Comparison of ENCODE assay signal across 1 cellular context in the genomic region with DNA sequence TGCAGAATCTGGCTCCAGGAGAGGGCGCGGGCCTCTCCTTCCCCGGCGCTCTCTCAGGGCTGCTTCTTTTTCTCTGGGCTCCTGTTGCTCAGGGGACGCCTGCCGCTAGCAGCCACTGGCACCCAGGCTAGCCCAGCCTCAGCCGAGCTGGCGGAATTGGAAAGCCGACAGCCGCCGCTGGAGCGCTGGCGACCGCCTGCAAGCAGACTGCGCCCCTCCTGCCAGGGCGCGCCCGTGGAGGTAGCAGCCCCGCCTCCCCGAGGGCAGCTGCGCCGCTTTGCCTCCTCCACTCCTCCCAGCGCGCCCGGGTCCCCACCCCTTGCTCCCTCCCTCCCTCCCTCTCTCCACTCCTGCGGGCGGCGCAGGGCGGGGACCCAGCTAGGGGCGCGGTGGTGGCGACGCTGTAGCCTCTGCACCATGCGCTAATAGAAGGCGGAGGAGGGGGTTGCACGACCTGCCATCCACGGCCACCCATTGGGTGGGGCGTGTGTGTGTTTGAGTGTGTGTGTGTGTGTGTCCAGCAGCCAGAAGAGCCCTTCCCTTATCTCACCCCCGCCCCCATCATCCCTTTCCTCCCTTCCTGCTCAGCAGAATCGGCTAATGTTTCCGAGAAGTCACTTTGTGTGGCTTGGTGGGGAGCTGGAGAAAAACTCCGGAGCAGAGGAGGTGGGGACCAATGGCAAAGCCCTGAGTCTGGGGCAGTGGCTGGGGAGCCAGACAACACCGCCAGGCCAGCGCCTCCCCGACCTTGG.
A peak's percentile ranks its signal among the peaks of the same experiment; 100 is the strongest.
TF ChIP-seq lines count a peak whose summit lies in the region.

Gene SCN9A (minus strand): TSS at position 209 of the 752 bp plus-strand sequence. CDS start 64,188 bp downstream, outside the sequence.

TF ChIP-seq in K562, 482 proteins besides CTCF, POLR2A, EP300 and RAD21 (continued from another document and continues in another):
- TF ChIP-seq FOSL1 (tag; conservative IDR thresholded peaks at IDR 0.05) = peak; percentile 64; the same call in 1 of the 2 replicates
- peak; percentile 99 for TF ChIP-seq NBN (IDR thresholded peaks at IDR 0.05; ENCODE audit: low read depth)
- TF ChIP-seq CHD2 (IDR thresholded peaks at IDR 0.05; ENCODE audit: low read depth, low read length) = peak; percentile 19; the same call in 1 of the 2 replicates
- TF ChIP-seq RBFOX2 (IDR thresholded peaks at IDR 0.05; ENCODE audit: low read depth, low read length) = peak; percentile 81
- 0 out of 2 replicates have a peak, but pooled peaks have one; percentile 18 for TF ChIP-seq GTF2F1 (IDR thresholded peaks at IDR 0.05; ENCODE audit: low read depth, low read length)
- TF ChIP-seq ZNF445 (CRISPR knock-in tag; IDR thresholded peaks at IDR 0.05; ENCODE audit: low read depth) = no peak
- TF ChIP-seq ZKSCAN1 (IDR thresholded peaks at IDR 0.05; ENCODE audit: low read depth, low read length) = peak; percentile 70; the same call in 1 of the 2 replicates
- TF ChIP-seq TBL1XR1 (IDR thresholded peaks at IDR 0.05; ENCODE audit: low read length in 2 of 2) = peak; percentile 76 to 83
- peak; percentile 86; the same call in 1 of the 2 replicates for TF ChIP-seq MTA3 (IDR thresholded peaks at IDR 0.05; ENCODE audit: borderline replicate concordance)
- TF ChIP-seq SREBF1 (IDR thresholded peaks at IDR 0.05; ENCODE audit: borderline replicate concordance, low read depth, low read length) = no peak
- TF ChIP-seq NCOA6 (IDR thresholded peaks at IDR 0.05) = peak; percentile 80
- TF ChIP-seq ZNF282 (CRISPR knock-in tag; IDR thresholded peaks at IDR 0.05) = no peak
- peak; percentile 21; the same call in 1 of the 2 replicates for TF ChIP-seq SMC3 (conservative IDR thresholded peaks at IDR 0.05; ENCODE audit: insufficient read depth, low read depth, low read length)
- peak; percentile 94 for TF ChIP-seq CXXC5 (CRISPR knock-in tag; IDR thresholded peaks at IDR 0.05)
- TF ChIP-seq HDAC1 (IDR thresholded peaks at IDR 0.05) = peak in 1 of 2 experiments; percentile 97; a peak in 2 of 4 replicates
- TF ChIP-seq ZNF140 (CRISPR knock-in tag; IDR thresholded peaks at IDR 0.05) = no peak
- TF ChIP-seq TSC22D4 (tag; IDR thresholded peaks at IDR 0.05) = no peak
- TF ChIP-seq GATA2 (CRISPR knock-in tag; IDR thresholded peaks at IDR 0.05) = peak; percentile 81; the same call in 1 of the 2 replicates
- 0 out of 4 replicates have a peak, but pooled peaks of 1 of the 2 experiments have one; percentile 59 for TF ChIP-seq SRF (CRISPR knock-in tag; IDR thresholded peaks at IDR 0.05)
- peak in 1 of 2 experiments; percentile 93; a peak in 2 of 4 replicates for TF ChIP-seq KDM4B (IDR thresholded peaks at IDR 0.05; ENCODE audit: borderline replicate concordance in 2 of 2, low read depth in 1 of 2)
- TF ChIP-seq KLF6 (CRISPR knock-in tag; IDR thresholded peaks at IDR 0.05; ENCODE audit: borderline replicate concordance) = peak; percentile 72; the same call in 1 of the 2 replicates
- 0 out of 2 replicates have a peak, but pooled peaks have one; percentile 7 for TF ChIP-seq ELF2 (CRISPR knock-in tag; IDR thresholded peaks at IDR 0.05)
- TF ChIP-seq MEF2D (tag; conservative IDR thresholded peaks at IDR 0.05; ENCODE audit: low read depth) = 0 out of 2 replicates have a peak, but pooled peaks have one; percentile 44
- peak; percentile 99 for TF ChIP-seq CTBP1 (IDR thresholded peaks at IDR 0.05; ENCODE audit: borderline replicate concordance)
- TF ChIP-seq CUX1 (CRISPR knock-in tag; IDR thresholded peaks at IDR 0.05) = no peak
- TF ChIP-seq RHOXF2B (CRISPR knock-in tag; conservative IDR thresholded peaks at IDR 0.05) = no peak
- TF ChIP-seq, protein P1, sequence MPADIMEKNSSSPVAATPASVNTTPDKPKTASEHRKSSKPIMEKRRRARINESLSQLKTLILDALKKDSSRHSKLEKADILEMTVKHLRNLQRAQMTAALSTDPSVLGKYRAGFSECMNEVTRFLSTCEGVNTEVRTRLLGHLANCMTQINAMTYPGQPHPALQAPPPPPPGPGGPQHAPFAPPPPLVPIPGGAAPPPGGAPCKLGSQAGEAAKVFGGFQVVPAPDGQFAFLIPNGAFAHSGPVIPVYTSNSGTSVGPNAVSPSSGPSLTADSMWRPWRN (IDR thresholded peaks at IDR 0.05; ENCODE audit: low read depth) = peak; percentile 34; the same call in 1 of the 2 replicates
- no peak for TF ChIP-seq RFX7 (CRISPR knock-in tag; IDR thresholded peaks at IDR 0.05)
- TF ChIP-seq ZNF79 (CRISPR knock-in tag; IDR thresholded peaks at IDR 0.05; ENCODE audit: low read depth) = no peak
- peak; percentile 5 for TF ChIP-seq HCFC1 (IDR thresholded peaks at IDR 0.05; ENCODE audit: low read depth, low read length)
- TF ChIP-seq, protein P2, sequence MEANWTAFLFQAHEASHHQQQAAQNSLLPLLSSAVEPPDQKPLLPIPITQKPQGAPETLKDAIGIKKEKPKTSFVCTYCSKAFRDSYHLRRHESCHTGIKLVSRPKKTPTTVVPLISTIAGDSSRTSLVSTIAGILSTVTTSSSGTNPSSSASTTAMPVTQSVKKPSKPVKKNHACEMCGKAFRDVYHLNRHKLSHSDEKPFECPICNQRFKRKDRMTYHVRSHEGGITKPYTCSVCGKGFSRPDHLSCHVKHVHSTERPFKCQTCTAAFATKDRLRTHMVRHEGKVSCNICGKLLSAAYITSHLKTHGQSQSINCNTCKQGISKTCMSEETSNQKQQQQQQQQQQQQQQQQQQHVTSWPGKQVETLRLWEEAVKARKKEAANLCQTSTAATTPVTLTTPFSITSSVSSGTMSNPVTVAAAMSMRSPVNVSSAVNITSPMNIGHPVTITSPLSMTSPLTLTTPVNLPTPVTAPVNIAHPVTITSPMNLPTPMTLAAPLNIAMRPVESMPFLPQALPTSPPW (CRISPR knock-in tag; IDR thresholded peaks at IDR 0.05) = peak; percentile 100
- TF ChIP-seq SRSF1 (IDR thresholded peaks at IDR 0.05; ENCODE audit: low read depth, low read length) = no peak
- TF ChIP-seq, protein P3, sequence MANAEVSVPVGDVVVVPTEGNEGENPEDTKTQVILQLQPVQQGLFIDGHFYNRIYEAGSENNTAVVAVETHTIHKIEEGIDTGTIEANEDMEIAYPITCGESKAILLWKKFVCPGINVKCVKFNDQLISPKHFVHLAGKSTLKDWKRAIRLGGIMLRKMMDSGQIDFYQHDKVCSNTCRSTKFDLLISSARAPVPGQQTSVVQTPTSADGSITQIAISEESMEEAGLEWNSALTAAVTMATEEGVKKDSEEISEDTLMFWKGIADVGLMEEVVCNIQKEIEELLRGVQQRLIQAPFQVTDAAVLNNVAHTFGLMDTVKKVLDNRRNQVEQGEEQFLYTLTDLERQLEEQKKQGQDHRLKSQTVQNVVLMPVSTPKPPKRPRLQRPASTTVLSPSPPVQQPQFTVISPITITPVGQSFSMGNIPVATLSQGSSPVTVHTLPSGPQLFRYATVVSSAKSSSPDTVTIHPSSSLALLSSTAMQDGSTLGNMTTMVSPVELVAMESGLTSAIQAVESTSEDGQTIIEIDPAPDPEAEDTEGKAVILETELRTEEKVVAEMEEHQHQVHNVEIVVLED (CRISPR knock-in tag; IDR thresholded peaks at IDR 0.05) = peak; percentile 58
- TF ChIP-seq HDAC2 (IDR thresholded peaks at IDR 0.05) = peak; percentile 95
- TF ChIP-seq SMAD1 (IDR thresholded peaks at IDR 0.05; ENCODE audit: low read depth, low read length, partially characterized antibody) = peak; percentile 89
- no peak for TF ChIP-seq HOXB6 (CRISPR knock-in tag; IDR thresholded peaks at IDR 0.05; ENCODE audit: borderline replicate concordance)
- TF ChIP-seq ZBTB2 (IDR thresholded peaks at IDR 0.05) = peak; percentile 90
- peak; percentile 91 for TF ChIP-seq GATAD2A (IDR thresholded peaks at IDR 0.05)
- peak; percentile 43; the same call in 1 of the 2 replicates for TF ChIP-seq MAFF (IDR thresholded peaks at IDR 0.05; ENCODE audit: low read length)
- TF ChIP-seq CBX5 (IDR thresholded peaks at IDR 0.05; ENCODE audit: borderline replicate concordance, low read depth) = peak; percentile 37; the same call in 1 of the 2 replicates
- TF ChIP-seq ZNF274 (IDR thresholded peaks at IDR 0.05; ENCODE audit: borderline replicate concordance, low read depth, low read length) = no peak
- peak; percentile 72 for TF ChIP-seq KLF13 (tag; IDR thresholded peaks at IDR 0.05; ENCODE audit: borderline replicate concordance, low read depth)
- peak; percentile 49; the same call in 1 of the 2 replicates for TF ChIP-seq ELF1 (tag; IDR thresholded peaks at IDR 0.05)
- TF ChIP-seq SAFB (IDR thresholded peaks at IDR 0.05; ENCODE audit: borderline replicate concordance, low read depth, low read length) = peak; percentile 55; the same call in 1 of the 2 replicates
- TF ChIP-seq TFAP4 (CRISPR knock-in tag; IDR thresholded peaks at IDR 0.05; ENCODE audit: borderline replicate concordance) = peak; percentile 92
- peak; percentile 96 for TF ChIP-seq DPF2 (IDR thresholded peaks at IDR 0.05)
- TF ChIP-seq ERF (CRISPR knock-in tag; IDR thresholded peaks at IDR 0.05) = no peak
- TF ChIP-seq NR4A1 (CRISPR knock-in tag; IDR thresholded peaks at IDR 0.05) = no peak
- TF ChIP-seq NR4A1 (tag; IDR thresholded peaks at IDR 0.05) = peak; percentile 65; the same call in 1 of the 2 replicates
- peak; percentile 91 for TF ChIP-seq ZSCAN29 (IDR thresholded peaks at IDR 0.05)
- TF ChIP-seq RBM22 (IDR thresholded peaks at IDR 0.05; ENCODE audit: low read depth, low read length, poor library complexity, severe bottlenecking) = no peak
- no peak for TF ChIP-seq KDM2B (CRISPR knock-in tag; IDR thresholded peaks at IDR 0.05)
- TF ChIP-seq CCNT2 (IDR thresholded peaks at IDR 0.05; ENCODE audit: borderline replicate concordance, extremely low read depth, insufficient read length, low read depth, low read length) = peak; percentile 92
- TF ChIP-seq ESRRB (CRISPR knock-in tag; IDR thresholded peaks at IDR 0.05; ENCODE audit: borderline replicate concordance) = no peak
- peak; percentile 29 for TF ChIP-seq TBP (optimal IDR thresholded peaks at IDR 0.05; ENCODE audit: low read depth, low read length)
- TF ChIP-seq ZNF740 (CRISPR knock-in tag; IDR thresholded peaks at IDR 0.05) = 0 out of 2 replicates have a peak, but pooled peaks have one; percentile 42
- TF ChIP-seq ZNF740 (tag; IDR thresholded peaks at IDR 0.05) = no peak; a peak in 1 of 4 replicates
- peak; percentile 75 for TF ChIP-seq SP1 (CRISPR knock-in tag; IDR thresholded peaks at IDR 0.05)
- TF ChIP-seq, protein P4, sequence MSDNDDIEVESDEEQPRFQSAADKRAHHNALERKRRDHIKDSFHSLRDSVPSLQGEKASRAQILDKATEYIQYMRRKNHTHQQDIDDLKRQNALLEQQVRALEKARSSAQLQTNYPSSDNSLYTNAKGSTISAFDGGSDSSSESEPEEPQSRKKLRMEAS (CRISPR knock-in tag; IDR thresholded peaks at IDR 0.05) = peak; percentile 73; the same call in 1 of the 2 replicates
- peak; percentile 88 to 97 for TF ChIP-seq ARNT (IDR thresholded peaks at IDR 0.05)
